ENCODE assay signal across 2 cellular contexts in genomic region chr16:56670640-56670934, GRCh38.
TF ChIP-seq lines count a peak whose summit lies in the region.

No MANE protein-coding gene starts in this region.

TF ChIP-seq in liver, 16 proteins besides CTCF, POLR2A, EP300 and RAD21:
- TF ChIP-seq FOXA2 (IDR thresholded peaks at IDR 0.05) (no peak), HNF4G (IDR thresholded peaks at IDR 0.05) (no peak), FOXA1 (IDR thresholded peaks at IDR 0.05) (no peak), GABPA (IDR thresholded peaks at IDR 0.05 in 1 of 2, conservative IDR thresholded peaks at IDR 0.05 in 1 of 2) (no peak), EGR1 (IDR thresholded peaks at IDR 0.05; ENCODE audit: low read depth in 2 of 2) (no peak), JUND (IDR thresholded peaks at IDR 0.05) (no peak), HNF4A (conservative IDR thresholded peaks at IDR 0.05) (no peak), MAX (IDR thresholded peaks at IDR 0.05) (no peak), YY1 (IDR thresholded peaks at IDR 0.05) (no peak), TAF1 (conservative IDR thresholded peaks at IDR 0.05) (no peak), SP1 (IDR thresholded peaks at IDR 0.05) (no peak), ATF3 (IDR thresholded peaks at IDR 0.05) (no peak), ZBTB33 (IDR thresholded peaks at IDR 0.05) (no peak), RXRA (IDR thresholded peaks at IDR 0.05) (no peak), REST (IDR thresholded peaks at IDR 0.05) (no peak), NR2F2 (IDR thresholded peaks at IDR 0.05) (no peak)

TF ChIP-seq in HepG2, 621 proteins besides CTCF, POLR2A, EP300 and RAD21 (continues in another document):
- TF ChIP-seq ZSCAN21 (CRISPR knock-in tag; IDR thresholded peaks at IDR 0.05; ENCODE audit: borderline replicate concordance) = no peak
- TF ChIP-seq AFF4 (CRISPR knock-in tag; IDR thresholded peaks at IDR 0.05) = no peak
- TF ChIP-seq ZNF543 (CRISPR knock-in tag; IDR thresholded peaks at IDR 0.05) = no peak
- no peak for TF ChIP-seq ZNF256 (CRISPR knock-in tag; conservative IDR thresholded peaks at IDR 0.05)
- no peak for TF ChIP-seq ZBTB34 (CRISPR knock-in tag; IDR thresholded peaks at IDR 0.05)
- no peak for TF ChIP-seq ZNF790 (CRISPR knock-in tag; IDR thresholded peaks at IDR 0.05; ENCODE audit: borderline replicate concordance)
- no peak for TF ChIP-seq STAT6 (CRISPR knock-in tag; IDR thresholded peaks at IDR 0.05; ENCODE audit: borderline replicate concordance)
- TF ChIP-seq ZNF296 (CRISPR knock-in tag; conservative IDR thresholded peaks at IDR 0.05) = no peak
- no peak for TF ChIP-seq SNAPC4 (CRISPR knock-in tag; IDR thresholded peaks at IDR 0.05)
- TF ChIP-seq ZNF792 (CRISPR knock-in tag; IDR thresholded peaks at IDR 0.05) = no peak
- no peak for TF ChIP-seq CEBPZ (IDR thresholded peaks at IDR 0.05; ENCODE audit: low read length)
- no peak for TF ChIP-seq ZNF567 (CRISPR knock-in tag; IDR thresholded peaks at IDR 0.05; ENCODE audit: borderline replicate concordance)
- no peak for TF ChIP-seq ZNF503 (CRISPR knock-in tag; IDR thresholded peaks at IDR 0.05)
- no peak for TF ChIP-seq ZNF777 (CRISPR knock-in tag; IDR thresholded peaks at IDR 0.05)
- no peak for TF ChIP-seq KIAA2018 (CRISPR knock-in tag; IDR thresholded peaks at IDR 0.05; ENCODE audit: borderline replicate concordance)
- no peak for TF ChIP-seq REXO4 (CRISPR knock-in tag; IDR thresholded peaks at IDR 0.05; ENCODE audit: borderline replicate concordance)
- TF ChIP-seq SAP130 (CRISPR knock-in tag; IDR thresholded peaks at IDR 0.05; ENCODE audit: low read depth) = no peak
- TF ChIP-seq ZFP62 (CRISPR knock-in tag; IDR thresholded peaks at IDR 0.05) = no peak
- TF ChIP-seq PAWR (CRISPR knock-in tag; IDR thresholded peaks at IDR 0.05; ENCODE audit: borderline replicate concordance) = no peak
